ENCODE assay signal across 14 cellular contexts in the genomic region with DNA sequence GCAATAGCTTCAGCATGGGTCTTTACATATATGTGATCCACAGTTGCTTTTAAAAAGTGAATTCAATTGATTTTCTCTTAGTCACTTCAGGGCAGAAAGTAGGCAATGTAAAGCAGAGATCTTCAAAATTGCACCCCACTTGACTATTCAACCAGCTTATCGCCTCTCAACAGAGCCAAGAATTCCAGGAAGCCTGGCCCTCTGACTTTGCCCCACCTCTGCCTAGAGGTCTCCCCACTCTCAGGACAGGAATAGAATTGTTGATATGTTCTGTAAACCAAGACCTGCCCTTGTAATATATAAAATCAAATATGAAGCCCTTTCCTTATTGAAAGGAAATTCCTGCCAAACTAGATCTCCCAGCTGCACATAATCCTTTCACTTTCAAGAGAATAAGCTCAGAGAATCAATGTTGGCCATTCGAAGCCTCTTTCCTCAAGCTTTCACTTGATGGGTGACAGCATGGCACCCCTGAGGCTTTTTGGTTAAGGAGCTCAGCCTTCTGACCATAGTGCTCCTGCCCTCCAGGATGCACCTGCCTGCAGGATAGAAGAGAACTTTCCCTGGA.
"Had no signal": no experiment of that assay in that cellular context is flagged by ENCODE, and none has a peak within 500 bp of the region (broad histone marks: within the 10 kb centered on the region; RNA-seq: fewer than 3 reads in every experiment).

No MANE protein-coding gene starts in this region.

- H3K27ac ChIP-seq: adrenal gland, prostate gland, right lobe of liver, testis had no signal

- H3K36me3 ChIP-seq: adrenal gland, prostate gland, right lobe of liver had no signal

- H3K4me3 ChIP-seq: adrenal gland, lung, prostate gland, right lobe of liver, testis had no signal

- ATAC-seq: activated CD4-positive, alpha-beta T cell treated with anti-CD3 and anti-CD28 coated beads for 36 hours; activated CD8-positive, alpha-beta T cell treated with anti-CD3 and anti-CD28 coated beads for 36 hours; activated T-cell treated with anti-CD3 and anti-CD28 coated beads, Interleukin-2, amount 50 U/mL, for 4 hours; right lobe of liver; stimulated activated naive CD8-positive, alpha-beta T cell treated with anti-CD3 and anti-CD28 coated beads, Interleukin-15, Interleukin-2, amounts not matched to agents 100 U/mL and 50 U/mL, for 24 hours had no signal

- H3K27me3 ChIP-seq: adrenal gland, right lobe of liver, testis had no signal

- H3K4me1 ChIP-seq: adrenal gland, prostate gland, right lobe of liver, testis had no signal

- DNase-seq: activated CD4-positive, alpha-beta T cell treated with anti-CD3 and anti-CD28 coated beads for 36 hours; activated CD8-positive, alpha-beta T cell treated with anti-CD3 and anti-CD28 coated beads for 36 hours; activated effector memory CD4-positive, alpha-beta T cell treated with Interleukin-2 at 50 U/mL for 16 hours; activated naive CD4-positive, alpha-beta T cell treated with anti-CD3 and anti-CD28 coated beads, Interleukin-2, amount 50 U/mL, for 16 hours; activated T-cell treated with anti-CD3 and anti-CD28 coated beads, Interleukin-2, amount 50 U/mL, for 4 hours; adrenal gland; foreskin melanocyte; head of caudate nucleus; right lobe of liver; stimulated activated naive CD8-positive, alpha-beta T cell treated with anti-CD3 and anti-CD28 coated beads, Interleukin-15, Interleukin-2, amounts not matched to agents 100 U/mL and 50 U/mL, for 24 hours; T-helper 9 cell; testis had no signal

- H3K9me3 ChIP-seq: adrenal gland, prostate gland, right lobe of liver, testis had no signal
